1 cellular context compared by ENCODE assay signal in the genomic region with DNA sequence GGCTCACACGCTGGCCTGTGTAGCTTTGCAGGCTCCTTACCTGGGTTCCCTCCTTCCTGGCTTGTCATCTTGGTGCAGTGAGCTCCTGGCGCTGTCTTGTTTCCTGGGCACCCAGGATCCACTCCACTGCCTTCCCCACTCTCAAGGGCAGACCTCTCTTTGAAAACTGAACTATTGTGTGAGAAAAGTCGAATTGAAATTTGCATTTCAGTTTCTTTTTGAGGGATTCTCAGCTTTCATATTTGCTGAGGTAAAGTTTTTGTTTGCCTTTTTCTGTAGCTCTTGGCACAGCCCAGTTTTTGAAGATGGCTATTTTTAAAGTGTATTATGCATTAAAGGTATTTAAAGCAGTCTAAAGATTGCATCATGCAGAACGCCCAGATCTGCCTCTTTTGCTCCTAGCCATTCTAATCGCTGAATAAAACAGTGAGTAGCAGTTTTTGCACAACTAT.
TF ChIP-seq lines count a peak whose summit lies in the region.

No MANE protein-coding gene starts in this region.

TF ChIP-seq in SK-N-SH, 30 proteins besides CTCF, POLR2A, EP300 and RAD21 (continued from another document):
- TF ChIP-seq NFIC (IDR thresholded peaks at IDR 0.05; ENCODE audit: borderline replicate concordance) (no peak), CHD2 (IDR thresholded peaks at IDR 0.05; ENCODE audit: low read length, partially characterized antibody) (no peak), YY1 (IDR thresholded peaks at IDR 0.05; ENCODE audit: low read depth) (no peak), ELF1 (IDR thresholded peaks at IDR 0.05) (no peak), FOXJ3 (CRISPR knock-in tag; IDR thresholded peaks at IDR 0.05) (no peak)
